Comparison of ENCODE assay signal across 8 cellular contexts in the genomic region with DNA sequence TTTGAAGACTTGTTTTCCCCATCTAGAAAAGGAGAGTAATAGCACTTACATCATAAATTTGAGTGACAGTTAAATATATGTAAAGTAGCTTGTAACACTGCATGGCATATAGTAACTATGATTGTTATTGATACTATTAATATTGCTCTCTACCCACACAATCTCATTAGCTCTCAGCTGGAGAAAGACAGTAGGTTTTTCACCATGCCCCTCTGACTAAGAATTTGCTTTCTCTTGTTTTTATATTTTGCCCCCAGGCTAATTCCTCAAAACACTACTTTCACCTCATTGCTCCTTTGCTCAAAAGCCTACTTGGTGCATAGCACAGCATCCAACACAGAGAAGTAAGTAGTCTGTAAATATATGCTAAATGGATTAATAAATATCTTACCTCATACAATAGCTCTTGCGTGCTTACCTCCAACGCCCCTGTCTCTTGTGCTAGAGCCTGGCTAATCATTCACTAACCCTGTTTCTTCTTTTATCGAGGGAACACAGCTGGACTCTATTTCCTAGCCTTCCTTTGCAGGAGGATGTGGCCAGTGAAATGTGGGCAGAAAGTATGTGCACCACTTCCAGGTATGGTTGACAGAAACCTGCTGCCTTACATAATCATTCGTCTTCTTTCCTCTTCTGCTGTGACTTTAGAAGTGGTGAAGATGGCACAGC.
DNase-seq lines count a peak whose midpoint lies in the region; ATAC-seq and TF ChIP-seq lines count a peak whose summit lies in the region.

No MANE protein-coding gene starts in this region.

- intact Hi-C loops in heart left ventricle (cut with DNase I): no loop called here

- peak overlapping the region; percentile 63; the same call in 1 of the 2 replicates for H2AFZ ChIP-seq in DND-41 (ENCODE audit: low read depth, low read length)

- H3K4me1 ChIP-seq in DND-41 (ENCODE audit: insufficient read depth, low read length) (peaks cover 85% of the 10 kb centered on the region), heart left ventricle (no peaks in the 10 kb centered on the region)

- TF ChIP-seq POLR2A in heart left ventricle (IDR thresholded peaks at IDR 0.05): no peak

- no peaks in the 10 kb centered on the region for H3K27me3 ChIP-seq in DND-41 (ENCODE audit: insufficient read depth, low read length, poor library complexity)
- H3K27me3 ChIP-seq in heart left ventricle: no peaks in the 10 kb centered on the region

- in situ Hi-C loops in GM13976 (cut with MboI; ENCODE audit: low sequenced_read_pairs, unreplicated experiment): no loop called here
- in situ Hi-C loops in GM13977 (cut with MboI; ENCODE audit: low pct_unique_long_range_greater_than_20kb, low sequenced_read_pairs, unreplicated experiment): no loop called here

- WGBS in heart left ventricle, 4 donors: 59 to 71% (median 67%) methylated on average over 4 of the region's 4 CpGs

- H3K4me2 ChIP-seq in DND-41 (ENCODE audit: insufficient read depth, low read length): peak overlapping the region; percentile 63

- DNase-seq in DND-41 (peak; percentile 87), epithelial cell of prostate (ENCODE audit: low read depth, low spot score) (no peak), GM13976 (ENCODE audit: low spot score) (no peak), GM13977 (ENCODE audit: low spot score) (no peak), heart left ventricle (no peak), CD1c-positive myeloid dendritic cell (ENCODE audit: extremely low spot score) (no peak)

- peaks cover 47% of the 10 kb centered on the region for H3K79me2 ChIP-seq in DND-41 (ENCODE audit: insufficient read depth, low read length)

- ATAC-seq in DND-41 (ENCODE audit: insufficient read depth, low read depth) (peak; percentile 77), GM21423 (IDR thresholded peaks at IDR 0.05; ENCODE audit: unreplicated experiment) (peak; percentile 88), HG03460 (IDR thresholded peaks at IDR 0.05; ENCODE audit: unreplicated experiment) (peak; percentile 81), heart left ventricle (no peak)

- no peaks in the 10 kb centered on the region for H3K9me3 ChIP-seq in DND-41 (ENCODE audit: insufficient read depth, low read length, severe bottlenecking)
- no peaks in the 10 kb centered on the region for H3K9me3 ChIP-seq in heart left ventricle

- H3K36me3 ChIP-seq in DND-41 (ENCODE audit: insufficient read depth, low read length) (peaks cover 34% of the 10 kb centered on the region), heart left ventricle (no peaks in the 10 kb centered on the region)

- H3K4me3 ChIP-seq in DND-41 (ENCODE audit: low read depth in 1 of 2, low read length in 2 of 2): peak overlapping the region; percentile 19 to 50
- no peak overlapping the region for H3K4me3 ChIP-seq in heart left ventricle

- peak overlapping the region; percentile 67 for H3K9ac ChIP-seq in DND-41 (ENCODE audit: low read depth, low read length)

- H3K27ac ChIP-seq in DND-41 (ENCODE audit: low read length) (peak overlapping the region; percentile 98), epithelial cell of prostate (peak overlapping the region; percentile 0), heart left ventricle (no peak overlapping the region)

- TF ChIP-seq CTCF in DND-41 (IDR thresholded peaks at IDR 0.05; ENCODE audit: borderline replicate concordance, extremely low read depth, low read length, poor library complexity, severe bottlenecking): peak; percentile 4
- no peak for TF ChIP-seq CTCF in GM13976 (IDR thresholded peaks at IDR 0.05; ENCODE audit: borderline replicate concordance, control extremely low read depth, extremely low read depth, insufficient read depth, missing control alignments)
- no peak for TF ChIP-seq CTCF in GM13977 (IDR thresholded peaks at IDR 0.05; ENCODE audit: extremely low read depth, insufficient read depth, missing control alignments)
- no peak for TF ChIP-seq CTCF in heart left ventricle (IDR thresholded peaks at IDR 0.05)

- H4K20me1 ChIP-seq in DND-41 (ENCODE audit: insufficient read depth, low read length): no peaks in the 10 kb centered on the region

Comparison
In these comparisons a context has a peak if more than half of its experiments do, and no peak if none do; other contexts are left out.
1. ATAC-seq: peak in DND-41 (single experiment), GM21423 (single experiment) and HG03460 (single experiment); none in heart left ventricle (0 of 4).
2. H3K27ac ChIP-seq: peak in DND-41 (single experiment) and epithelial cell of prostate (single experiment); none in heart left ventricle (0 of 12).
3. H3K4me3 ChIP-seq: peak in DND-41 (2 of 2); none in heart left ventricle (0 of 12).